12 cellular contexts compared by ENCODE assay signal in the genomic region with DNA sequence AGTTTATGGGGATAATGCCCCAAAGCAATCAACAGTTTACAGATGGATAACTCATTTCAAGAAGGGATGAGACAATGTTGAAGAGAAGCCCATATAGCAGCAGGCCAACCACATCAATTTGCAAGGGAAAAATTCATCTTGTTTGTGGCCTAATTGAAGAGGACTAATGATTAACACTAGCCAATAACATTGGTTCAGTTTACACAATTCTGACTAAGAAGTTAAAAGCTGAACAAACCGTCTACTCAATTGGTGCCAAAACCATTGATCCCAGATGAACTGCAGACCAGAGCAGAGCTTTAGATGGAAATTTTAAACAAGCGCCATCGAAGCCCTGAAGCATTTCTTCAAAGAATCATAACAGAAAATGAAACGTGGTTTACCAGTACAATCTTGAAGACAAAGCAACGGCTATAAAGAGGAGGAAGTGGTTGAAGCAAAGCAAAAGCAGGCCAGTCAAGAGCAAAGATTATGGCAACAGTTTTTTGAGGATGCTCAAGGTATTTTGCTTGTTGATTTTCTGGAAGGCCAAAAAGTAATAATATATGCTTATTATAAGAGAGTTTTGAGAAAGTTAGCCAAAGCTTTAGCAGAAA. TPM values are rescaled to one million over a fixed set of nuclear protein-coding genes. Genes with fewer than 3 reads are reported as not detected.
DNase-seq lines count a peak whose midpoint lies in the region; ATAC-seq and FAIRE-seq lines count a peak whose summit lies in the region.
"Had no signal": no experiment of that assay in that cellular context is flagged by ENCODE, and none has a peak within 500 bp of the region (broad histone marks: within the 10 kb centered on the region; RNA-seq: fewer than 3 reads in every experiment).

No MANE protein-coding gene starts in this region.

- H3K27me3 Mint-ChIP-seq in CD4-positive, alpha-beta memory T cell = no peaks in the 10 kb centered on the region
- H3K27me3 Mint-ChIP-seq in activated naive CD8-positive, alpha-beta T cell treated with anti-CD3 and anti-CD28 coated beads, Interleukin-2, amount 50 U/mL, for 24 hours = no peaks in the 10 kb centered on the region

- peak overlapping the region; percentile 13 to 74 (median 54) for H3K4me3 Mint-ChIP-seq in CD4-positive, alpha-beta memory T cell
- H3K4me3 Mint-ChIP-seq in activated naive CD8-positive, alpha-beta T cell treated with anti-CD3 and anti-CD28 coated beads, Interleukin-2, amount 50 U/mL, for 24 hours = no peak overlapping the region

- no peaks in the 10 kb centered on the region for H3K9me3 ChIP-seq in CD4-positive, alpha-beta memory T cell (ENCODE audit: control insufficient read depth in 1 of 2, low read length in 2 of 2)

- peak; percentile 60 for FAIRE-seq in GM19239 (lab: Jason Lieb, UNC)
- FAIRE-seq: GM18507 had no signal

- CTCF ChIA-PET in CD4-positive, alpha-beta memory T cell (lab: Charles Lee; ENCODE audit: partially characterized antibody) = interaction anchor here (0.9 to 1.0 kb wide), 2 partner anchors 19 to 20 kb away, joined by 3 read pairs; no protein-coding TSS in a partner anchor

- intact Hi-C loops in CD4-positive, alpha-beta memory T cell (cut with micrococcal nuclease) = loop anchor here (2.0 kb wide), 1 partner anchor 21 kb away; a partner anchor contains a TSS

- no peak overlapping the region for H3K4me3 ChIP-seq in CD4-positive, alpha-beta memory T cell (ENCODE audit: low read length in 2 of 2)

- H3K9me3 Mint-ChIP-seq in CD4-positive, alpha-beta memory T cell = peaks cover 0 to 9% (median 3%) of the 10 kb centered on the region in 8 donors
- H3K9me3 Mint-ChIP-seq in activated naive CD8-positive, alpha-beta T cell treated with anti-CD3 and anti-CD28 coated beads, Interleukin-2, amount 50 U/mL, for 24 hours = peaks cover 13% of the 10 kb centered on the region

- ATAC-seq in HG03342 (IDR thresholded peaks at IDR 0.05; ENCODE audit: unreplicated experiment) (peak; percentile 66), left lobe of liver (no peak), GM21367 (IDR thresholded peaks at IDR 0.05; ENCODE audit: unreplicated experiment) (no peak)
- ATAC-seq in activated naive CD8-positive, alpha-beta T cell treated with anti-CD3 and anti-CD28 coated beads, Interleukin-2, amount 50 U/mL, for 24 hours = peak; percentile 43

- peaks cover 16 to 34% (median 22%) of the 10 kb centered on the region in 4 donors for H3K4me1 Mint-ChIP-seq in CD4-positive, alpha-beta memory T cell
- H3K4me1 Mint-ChIP-seq in activated naive CD8-positive, alpha-beta T cell treated with anti-CD3 and anti-CD28 coated beads, Interleukin-2, amount 50 U/mL, for 24 hours = peaks cover 29% of the 10 kb centered on the region

- POLR2A ChIA-PET in CD4-positive, alpha-beta memory T cell (lab: Charles Lee; ENCODE audit: partially characterized antibody) = interaction anchor here (1.3 to 4.7 kb wide), 5 partner anchors 11 to 601 kb away, joined by 3 to 40 read pairs (median 5); a partner anchor contains a TSS

- DNase-seq in CD4-positive, alpha-beta memory T cell = peak in 4 of 5 donors; percentile 43 to 62 (median 53)
- DNase-seq in GM19239 (ENCODE audit: insufficient read length, low spot score) = no peak
- no peak for DNase-seq in activated naive CD8-positive, alpha-beta T cell treated with anti-CD3 and anti-CD28 coated beads, Interleukin-2, amount 50 U/mL, for 24 hours
- no peak for DNase-seq in left lobe of liver (ENCODE audit: low spot score)
- DNase-seq in NCI-H1092 (lab: John Stamatoyannopoulos, UW) = no peak
- DNase-seq in NCI-H2171 treated with DMSO at 0.1 percent for 48 hours (lab: John Stamatoyannopoulos, UW) = no peak
- DNase-seq: activated effector memory CD4-positive, alpha-beta T cell treated with anti-CD3 and anti-CD28 coated beads, Interleukin-2, amount 50 U/mL, for 16 hours; cerebellar nuclear complex; mesendoderm had no signal

- H3K4me1 ChIP-seq in CD4-positive, alpha-beta memory T cell (ENCODE audit: insufficient read depth, low read length) = peaks cover 21% of the 10 kb centered on the region

- H3K36me3 ChIP-seq in CD4-positive, alpha-beta memory T cell (ENCODE audit: insufficient read depth, low read length) = no peaks in the 10 kb centered on the region

- H3K27ac Mint-ChIP-seq in CD4-positive, alpha-beta memory T cell = peak overlapping the region; percentile 28 to 95 (median 89)
- peak overlapping the region; percentile 35 for H3K27ac Mint-ChIP-seq in activated naive CD8-positive, alpha-beta T cell treated with anti-CD3 and anti-CD28 coated beads, Interleukin-2, amount 50 U/mL, for 24 hours

- H3K36me3 Mint-ChIP-seq in CD4-positive, alpha-beta memory T cell = peaks cover 7 to 11% of the 10 kb centered on the region in 2 donors
- peaks cover 3% of the 10 kb centered on the region for H3K36me3 Mint-ChIP-seq in activated naive CD8-positive, alpha-beta T cell treated with anti-CD3 and anti-CD28 coated beads, Interleukin-2, amount 50 U/mL, for 24 hours (ENCODE audit: low read depth)

- H3K27me3 ChIP-seq in CD4-positive, alpha-beta memory T cell (ENCODE audit: insufficient read depth, low read length) = no peaks in the 10 kb centered on the region

- H3K27ac ChIP-seq in CD4-positive, alpha-beta memory T cell (ENCODE audit: low read depth, low read length) = peak overlapping the region; percentile 11

RNA-seq across cellular contexts. Expression of a gene that starts 20.5 kb away (rescaled TPM):
- 10 to 100 TPM; 83.9 to 87.5 TPM for total RNA-seq in CD4-positive, alpha-beta memory T cell
- polyA plus RNA-seq in CD4-positive, alpha-beta memory T cell = 10 to 100 TPM in 1 of 2 donors, 1 to 10 TPM in 1; 3.5 to 12.4 TPM
- 24.8 TPM for total RNA-seq in left lobe of liver

Comparison
In these comparisons a context has a peak if more than half of its experiments do, and no peak if none do; other contexts are left out.
1. DNase-seq: peak in CD4-positive, alpha-beta memory T cell (4 of 5); none in GM19239 (single experiment), activated naive CD8-positive, alpha-beta T cell treated with anti-CD3 and anti-CD28 coated beads, Interleukin-2, amount 50 U/mL, for 24 hours (single experiment), left lobe of liver (single experiment), NCI-H1092 (single experiment) and NCI-H2171 treated with DMSO at 0.1 percent for 48 hours (single experiment).
2. ATAC-seq: peak in HG03342 (single experiment) and activated naive CD8-positive, alpha-beta T cell treated with anti-CD3 and anti-CD28 coated beads, Interleukin-2, amount 50 U/mL, for 24 hours (single experiment); none in left lobe of liver (single experiment) and GM21367 (single experiment).